8 cellular contexts compared by ENCODE assay signal in the genomic region with DNA sequence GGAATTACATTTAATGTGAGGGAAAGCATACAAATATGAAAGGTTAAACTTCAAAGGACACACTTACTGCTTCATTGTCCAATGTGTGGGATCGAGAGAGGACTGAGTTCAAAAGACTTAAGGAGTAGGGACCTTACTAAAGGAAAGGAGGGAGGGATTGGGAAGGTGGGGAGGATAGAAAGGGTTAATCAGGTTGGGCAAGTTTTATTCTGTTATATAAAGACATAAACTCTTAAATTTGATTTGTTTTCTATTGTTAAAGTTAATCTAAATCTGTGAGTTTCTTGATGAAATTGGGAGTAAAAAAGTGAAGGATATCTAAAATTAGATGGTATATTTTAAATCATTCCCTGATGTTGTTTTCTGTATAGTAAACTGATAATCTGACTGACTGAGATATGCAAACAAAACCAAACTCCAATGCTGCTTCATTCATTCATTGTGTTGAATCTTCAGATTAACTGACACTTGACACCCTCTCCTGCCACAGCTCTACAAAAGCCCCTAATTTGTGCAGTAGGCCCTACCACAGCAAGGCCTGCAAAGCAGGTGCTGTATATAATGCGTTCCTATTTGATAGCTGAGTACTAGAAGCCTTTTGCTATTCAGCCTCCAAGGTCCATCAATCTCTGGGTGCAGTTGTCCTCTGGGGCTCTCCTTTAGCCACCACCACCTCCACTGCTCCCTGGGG. TPM values are rescaled to one million over a fixed set of nuclear protein-coding genes. Genes with fewer than 3 reads are reported as not detected.
DNase-seq lines count a peak whose midpoint lies in the region; ATAC-seq and TF ChIP-seq lines count a peak whose summit lies in the region.

No MANE protein-coding gene starts in this region.

- no peaks in the 10 kb centered on the region for H3K36me3 Mint-ChIP-seq in GM23338 (ENCODE audit: low read depth)

- H3F3A ChIP-seq in GM23338 (replicated peaks; ENCODE audit: low read depth), result 0 out of 2 replicates have a peak, but pooled peaks cover 4% of the 10 kb centered on the region

- H3K4me3 ChIP-seq in GM23338 (no peak overlapping the region), mesodermal cell (ENCODE audit: extremely low read depth, insufficient read depth, low read length, poor library complexity, severe bottlenecking) (peak overlapping the region; percentile 81)

- no peak for TF ChIP-seq CTCF in GM23338 (conservative IDR thresholded peaks at IDR 0.05; ENCODE audit: low read depth in 2 of 2)

- no peaks in the 10 kb centered on the region for H3K9me2 ChIP-seq in GM23338 (ENCODE audit: insufficient read depth)

- no peak overlapping the region for H3K27ac Mint-ChIP-seq in GM23338

- no peaks in the 10 kb centered on the region for H3K79me2 ChIP-seq in GM23338 (replicated peaks; ENCODE audit: insufficient read depth)

- H3K4me2 ChIP-seq in GM23338, result no peak overlapping the region

- ATAC-seq in GM23338 (no peak), HG02571 (IDR thresholded peaks at IDR 0.05; ENCODE audit: unreplicated experiment) (no peak), GM19023 (IDR thresholded peaks at IDR 0.05; ENCODE audit: unreplicated experiment) (no peak)

- 80 to 100% methylated on average over 1 of the region's 2 CpGs for WGBS in mesodermal cell (ENCODE audit: insufficient coverage in 2 of 2), 2 experiments

- H3K4me1 ChIP-seq in GM23338 (ENCODE audit: insufficient read depth), result peaks cover 8% of the 10 kb centered on the region; the same call in 1 of the 2 replicates
- peaks cover 18% of the 10 kb centered on the region for H3K4me1 ChIP-seq in mesodermal cell (ENCODE audit: control insufficient read depth, insufficient read depth, low read length, poor library complexity, severe bottlenecking)

- H3K27me3 ChIP-seq in GM23338 (ENCODE audit: insufficient read depth), result peaks cover 27% of the 10 kb centered on the region

- H3K36me3 ChIP-seq in GM23338 (ENCODE audit: insufficient read depth) (no peaks in the 10 kb centered on the region), mesodermal cell (ENCODE audit: control insufficient read depth, insufficient read depth, low read length) (peaks cover 8% of the 10 kb centered on the region)

- H3K27me3 Mint-ChIP-seq in GM23338 (ENCODE audit: insufficient read depth, low read depth, poor library complexity), result peaks cover 17% of the 10 kb centered on the region

- peak; percentile 77 for DNase-seq in DMS153 (lab: John Stamatoyannopoulos, UW)
- DNase-seq in GM23338 (ENCODE audit: low spot score), result no peak
- peak; percentile 64 for DNase-seq in NCI-H82 treated with DMSO at 0.1 percent for 48 hours (lab: John Stamatoyannopoulos, UW; ENCODE audit: unreplicated experiment)
- no peak for DNase-seq in T1000 (lab: John Stamatoyannopoulos, UW)
- no peak for DNase-seq in CD1c-positive myeloid dendritic cell (ENCODE audit: extremely low spot score)

- no peak overlapping the region for H2AFZ ChIP-seq in GM23338

- no peaks in the 10 kb centered on the region for H4K20me1 ChIP-seq in GM23338 (replicated peaks; ENCODE audit: insufficient read depth)

- H3K4me1 Mint-ChIP-seq in GM23338, result peaks cover 20% of the 10 kb centered on the region

- no peaks in the 10 kb centered on the region for H3K9me3 Mint-ChIP-seq in GM23338

- peak overlapping the region; percentile 60 for H3K4me3 Mint-ChIP-seq in GM23338

- H3K27ac ChIP-seq in GM23338 (ENCODE audit: low read depth), result no peak overlapping the region
- H3K27ac ChIP-seq in mesodermal cell (ENCODE audit: low read depth, low read length, severe bottlenecking), result peak overlapping the region; percentile 99

- H3K9me3 ChIP-seq in mesodermal cell (ENCODE audit: control insufficient read depth, low read length), result no peaks in the 10 kb centered on the region

TF ChIP-seq in GM23338, 12 proteins besides CTCF, POLR2A, EP300 and RAD21 (continues in another document):
- TF ChIP-seq, protein P1, sequence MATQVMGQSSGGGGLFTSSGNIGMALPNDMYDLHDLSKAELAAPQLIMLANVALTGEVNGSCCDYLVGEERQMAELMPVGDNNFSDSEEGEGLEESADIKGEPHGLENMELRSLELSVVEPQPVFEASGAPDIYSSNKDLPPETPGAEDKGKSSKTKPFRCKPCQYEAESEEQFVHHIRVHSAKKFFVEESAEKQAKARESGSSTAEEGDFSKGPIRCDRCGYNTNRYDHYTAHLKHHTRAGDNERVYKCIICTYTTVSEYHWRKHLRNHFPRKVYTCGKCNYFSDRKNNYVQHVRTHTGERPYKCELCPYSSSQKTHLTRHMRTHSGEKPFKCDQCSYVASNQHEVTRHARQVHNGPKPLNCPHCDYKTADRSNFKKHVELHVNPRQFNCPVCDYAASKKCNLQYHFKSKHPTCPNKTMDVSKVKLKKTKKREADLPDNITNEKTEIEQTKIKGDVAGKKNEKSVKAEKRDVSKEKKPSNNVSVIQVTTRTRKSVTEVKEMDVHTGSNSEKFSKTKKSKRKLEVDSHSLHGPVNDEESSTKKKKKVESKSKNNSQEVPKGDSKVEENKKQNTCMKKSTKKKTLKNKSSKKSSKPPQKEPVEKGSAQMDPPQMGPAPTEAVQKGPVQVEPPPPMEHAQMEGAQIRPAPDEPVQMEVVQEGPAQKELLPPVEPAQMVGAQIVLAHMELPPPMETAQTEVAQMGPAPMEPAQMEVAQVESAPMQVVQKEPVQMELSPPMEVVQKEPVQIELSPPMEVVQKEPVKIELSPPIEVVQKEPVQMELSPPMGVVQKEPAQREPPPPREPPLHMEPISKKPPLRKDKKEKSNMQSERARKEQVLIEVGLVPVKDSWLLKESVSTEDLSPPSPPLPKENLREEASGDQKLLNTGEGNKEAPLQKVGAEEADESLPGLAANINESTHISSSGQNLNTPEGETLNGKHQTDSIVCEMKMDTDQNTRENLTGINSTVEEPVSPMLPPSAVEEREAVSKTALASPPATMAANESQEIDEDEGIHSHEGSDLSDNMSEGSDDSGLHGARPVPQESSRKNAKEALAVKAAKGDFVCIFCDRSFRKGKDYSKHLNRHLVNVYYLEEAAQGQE (IDR thresholded peaks at IDR 0.05; ENCODE audit: unreplicated experiment), result no peak

RNA-seq across cellular contexts. Expression of gene UBE2J1, which starts 1.3 kb away (rescaled TPM):
- 10.3 and 13.1 TPM in 2 replicates for total RNA-seq in GM23338 (2014; rRNA removed; shearing (Covaris generic))
- 6.4 and 7.5 TPM in 2 replicates for polyA plus RNA-seq in GM23338 (2016; fragmentation: Nextera tagmentation; extraction: Ambion mirVana)
- 63.4 TPM for polyA plus RNA-seq in mesodermal cell (2013, experiment 1 of 2)
- 69.1 TPM for polyA plus RNA-seq in mesodermal cell (2013, experiment 2 of 2)

RNA-seq across cellular contexts. Expression of gene GABRR2, which starts 38.7 kb away (rescaled TPM):
- 0.39 TPM in 1 of 2 replicates, not detected in the other for total RNA-seq in GM23338 (2014; rRNA removed; shearing (Covaris generic))
- not detected in 2 replicates for polyA plus RNA-seq in GM23338 (2016; fragmentation: Nextera tagmentation; extraction: Ambion mirVana)
- polyA plus RNA-seq in mesodermal cell (2013, experiment 1 of 2), result 1.00 TPM
- 0.56 TPM for polyA plus RNA-seq in mesodermal cell (2013, experiment 2 of 2)

RNA-seq across cellular contexts. Expression of gene RRAGD, which starts 58.2 kb away (rescaled TPM):
- 20.1 and 22.1 TPM in 2 replicates for total RNA-seq in GM23338 (2014; rRNA removed; shearing (Covaris generic))
- polyA plus RNA-seq in GM23338 (2016; fragmentation: Nextera tagmentation; extraction: Ambion mirVana), result 7.0 and 8.5 TPM in 2 replicates
- 4.5 TPM for polyA plus RNA-seq in mesodermal cell (2013, experiment 1 of 2)
- polyA plus RNA-seq in mesodermal cell (2013, experiment 2 of 2), result 4.6 TPM

Comparison
In these comparisons a context has a peak if more than half of its experiments do, and no peak if none do; other contexts are left out.
1. DNase-seq: peak in DMS153 (single experiment) and NCI-H82 treated with DMSO at 0.1 percent for 48 hours (single experiment); none in GM23338 (single experiment), T1000 (single experiment) and CD1c-positive myeloid dendritic cell (single experiment).